Comparison of ENCODE assay signal across 34 cellular contexts in the genomic region with DNA sequence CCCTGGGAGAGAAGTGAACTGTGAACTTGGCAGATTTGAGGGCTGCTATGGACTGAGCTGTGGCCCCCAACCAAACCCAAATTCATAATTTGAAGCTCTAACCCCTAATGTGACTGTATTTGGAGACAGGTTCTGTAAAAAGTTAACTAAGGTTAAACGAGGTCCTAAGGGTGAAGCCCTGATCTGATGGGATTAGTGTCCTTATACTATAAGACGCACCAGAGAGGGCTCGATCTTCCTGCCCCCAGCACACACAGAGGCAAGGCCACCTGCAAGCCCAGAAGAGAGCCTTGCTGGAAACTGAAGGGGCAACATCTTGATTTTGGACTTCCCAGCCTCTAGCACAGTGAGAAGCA. TPM values are rescaled to one million over a fixed set of nuclear protein-coding genes. Genes with fewer than 3 reads are reported as not detected.
DNase-seq lines count a peak whose midpoint lies in the region; ATAC-seq and TF ChIP-seq lines count a peak whose summit lies in the region.
"Had no signal": no experiment of that assay in that cellular context is flagged by ENCODE, and none has a peak within 500 bp of the region (broad histone marks: within the 10 kb centered on the region; RNA-seq: fewer than 3 reads in every experiment).

No MANE protein-coding gene starts in this region.

- POLR2A ChIA-PET in naive thymus-derived CD8-positive, alpha-beta T cell (lab: Charles Lee) = no interaction called here

- H3K4me1 Mint-ChIP-seq in CD14-positive monocyte = peaks cover 18% of the 10 kb centered on the region
- H3K4me1 Mint-ChIP-seq in naive thymus-derived CD8-positive, alpha-beta T cell = peaks cover 0 to 4% (median 3%) of the 10 kb centered on the region in 4 donors

- H3K9me3 ChIP-seq in WERI-Rb-1 (ENCODE audit: severe bottlenecking) = no peaks in the 10 kb centered on the region
- H3K9me3 ChIP-seq in tibial artery = no peaks in the 10 kb centered on the region
- H3K9me3 ChIP-seq: colonic mucosa, psoas muscle, SK-N-SH had no signal

- H3K9me3 Mint-ChIP-seq in CD14-positive monocyte = peaks cover under 1 to 11% (median 4%) of the 10 kb centered on the region in 7 donors
- no peaks in the 10 kb centered on the region for H3K9me3 Mint-ChIP-seq in naive thymus-derived CD8-positive, alpha-beta T cell
- H3K9me3 Mint-ChIP-seq: activated naive CD8-positive, alpha-beta T cell treated with anti-CD3 and anti-CD28 coated beads, Interleukin-2, amount 10 ng/mL, durations not matched to agents 7 days and 5 days; effector memory CD8-positive, alpha-beta T cell; T-helper 1 cell treated with Interleukin-12 subunit alpha and Interleukin-12 subunit beta and Interleukin-4 antibody, amounts not matched to agents 30 μg/mL and 1 μg/mL, for 36 hours; type B pancreatic cell had no signal

- H3K4me3 Mint-ChIP-seq in CD14-positive monocyte = no peak overlapping the region
- no peak overlapping the region for H3K4me3 Mint-ChIP-seq in naive thymus-derived CD8-positive, alpha-beta T cell
- H3K4me3 Mint-ChIP-seq: activated CD8-positive, alpha-beta T cell treated with anti-CD3 and anti-CD28 coated beads, Interleukin-2, amount 10 ng/mL, durations not matched to agents 7 days and 5 days; activated naive CD8-positive, alpha-beta T cell treated with anti-CD3 and anti-CD28 coated beads, Interleukin-2, amount 10 ng/mL, durations not matched to agents 7 days and 5 days; effector memory CD8-positive, alpha-beta T cell; T-helper 1 cell treated with Interleukin-12 subunit alpha and Interleukin-12 subunit beta and Interleukin-4 antibody, amounts not matched to agents 30 μg/mL and 1 μg/mL, for 36 hours; type B pancreatic cell had no signal

- DNase-seq in CD14-positive monocyte (ENCODE audit: low spot score) (peak; percentile 5), caudate nucleus (lab: John Stamatoyannopoulos, UW) (no peak), NCI-H1417 treated with DMSO at 0.1 percent for 48 hours (lab: John Stamatoyannopoulos, UW) (no peak), WERI-Rb-1 (no peak), tibial artery (no peak)
- DNase-seq in naive thymus-derived CD8-positive, alpha-beta T cell = no peak
- DNase-seq: activated CD8-positive, alpha-beta T cell treated with anti-CD3 and anti-CD28 coated beads, Interleukin-2, amount 10 ng/mL, durations not matched to agents 7 days and 5 days; activated effector memory CD4-positive, alpha-beta T cell treated with Interleukin-2 at 50 U/mL for 16 hours; activated naive CD8-positive, alpha-beta T cell treated with anti-CD3 and anti-CD28 coated beads, Interleukin-2, amount 10 ng/mL, durations not matched to agents 7 days and 5 days; colonic mucosa; COR-L47; DMS53; effector memory CD8-positive, alpha-beta T cell; glutamatergic neuron; IMR-90; mesendoderm; MV-4-11; NCI-H1436 treated with DMSO at 0.1 percent for 48 hours; nucleus accumbens; OCI-M1; psoas muscle; SK-N-SH; stimulated activated CD4-positive, alpha-beta T cell treated with anti-CD3 and anti-CD28 coated beads, Interleukin-15, amount 100 ng/mL, for 24 hours; stimulated activated CD4-positive, alpha-beta T cell treated with anti-CD3 and anti-CD28 coated beads, Interleukin-4, amount 100 ng/mL, for 4 hours; substantia nigra had no signal

- H3K27ac Mint-ChIP-seq in CD14-positive monocyte = peak overlapping the region in 6 of 7 donors; percentile 21 to 73 (median 48)
- H3K27ac Mint-ChIP-seq in naive thymus-derived CD8-positive, alpha-beta T cell = peak overlapping the region in 6 of 10 donors; percentile 8 to 79 (median 50)

- no peak for ATAC-seq in naive thymus-derived CD8-positive, alpha-beta T cell
- no peak for ATAC-seq in GM21717 (IDR thresholded peaks at IDR 0.05; ENCODE audit: unreplicated experiment)
- ATAC-seq: activated CD4-positive, CD25-positive, alpha-beta regulatory T cell treated with anti-CD3 and anti-CD28 coated beads, Interleukin-2, amount 50 U/mL, for 24 hours; activated CD8-positive, alpha-beta T cell treated with anti-CD3 and anti-CD28 coated beads, Interleukin-2, amount 10 ng/mL, durations not matched to agents 7 days and 5 days; effector memory CD8-positive, alpha-beta T cell; HCT116; left lobe of liver; psoas muscle; Right ventricle myocardium inferior had no signal

- H3K4me1 ChIP-seq in tibial artery = no peaks in the 10 kb centered on the region
- H3K4me1 ChIP-seq: colonic mucosa, psoas muscle had no signal

- intact Hi-C loops in CD14-positive monocyte (cut with micrococcal nuclease) = no loop called here
- intact Hi-C loops in tibial artery (cut with DNase I; ENCODE audit: low total_unique reads) = loop anchor here (5.0 kb wide), 1 partner anchor 485 kb away; no protein-coding TSS in a partner anchor

- H3K4me3 ChIP-seq in WERI-Rb-1 (ENCODE audit: low read depth, low read length) (no peak overlapping the region), tibial artery (no peak overlapping the region)
- H3K4me3 ChIP-seq: BLaER1 treated with 17β-estradiol and CSF1 and Interleukin-3, amounts not matched to agents 10 nM and 100 nM; colonic mucosa; psoas muscle had no signal

- peaks cover 35 to 48% of the 10 kb centered on the region in 2 donors for H3K36me3 Mint-ChIP-seq in CD14-positive monocyte
- peaks cover 0 to 27% (median 8%) of the 10 kb centered on the region in 3 donors for H3K36me3 Mint-ChIP-seq in naive thymus-derived CD8-positive, alpha-beta T cell

- H3K27me3 ChIP-seq in WERI-Rb-1 (ENCODE audit: insufficient read depth, low read depth, severe bottlenecking) (no peaks in the 10 kb centered on the region), tibial artery (no peaks in the 10 kb centered on the region)
- H3K27me3 ChIP-seq: BLaER1 treated with 17β-estradiol and CSF1 and Interleukin-3, amounts not matched to agents 10 nM and 100 nM; colonic mucosa had no signal

- peaks cover 41% of the 10 kb centered on the region for H3K36me3 ChIP-seq in WERI-Rb-1
- H3K36me3 ChIP-seq in tibial artery = peaks cover 29 to 44% (median 34%) of the 10 kb centered on the region in 3 donors

- TF ChIP-seq CTCF in 22Rv1 (IDR thresholded peaks at IDR 0.05) = no peak
- TF ChIP-seq CTCF in CD14-positive monocyte (IDR thresholded peaks at IDR 0.05) = no peak
- no peak for TF ChIP-seq CTCF in WERI-Rb-1 (IDR thresholded peaks at IDR 0.05; ENCODE audit: low read depth, low read length)
- no peak for TF ChIP-seq CTCF in tibial artery (IDR thresholded peaks at IDR 0.05)

- no peaks in the 10 kb centered on the region for H3K27me3 Mint-ChIP-seq in CD14-positive monocyte (ENCODE audit: low read depth in 3 of 3)
- no peaks in the 10 kb centered on the region for H3K27me3 Mint-ChIP-seq in naive thymus-derived CD8-positive, alpha-beta T cell
- H3K27me3 Mint-ChIP-seq: effector memory CD8-positive, alpha-beta T cell had no signal

- H3K27ac ChIP-seq in 22Rv1 (0 out of 2 replicates have a peak overlapping the region, but pooled peaks have one; percentile 23), caudate nucleus (ENCODE audit: low read depth, low read length) (peak overlapping the region; percentile 55), WERI-Rb-1 (no peak overlapping the region), tibial artery (no peak overlapping the region)
- H3K27ac ChIP-seq: colonic mucosa, psoas muscle had no signal

RNA-seq across cellular contexts. Expression of a gene that starts 34.0 kb away (rescaled TPM):
- 100 to 1,000 TPM; 562 to 582 TPM for polyA plus RNA-seq in CD14-positive monocyte
- total RNA-seq in naive thymus-derived CD8-positive, alpha-beta T cell = 10 to 100 TPM; 93.9 to 97.0 TPM
- polyA plus RNA-seq in naive thymus-derived CD8-positive, alpha-beta T cell = 10 to 100 TPM; 51.1 to 73.1 (median 69.7) TPM

Comparison
In these comparisons a context has a peak if more than half of its experiments do, and no peak if none do; other contexts are left out.
1. H3K27ac ChIP-seq: peak in 22Rv1 (single experiment) and caudate nucleus (single experiment); none in WERI-Rb-1 (single experiment) and tibial artery (0 of 2).
2. RNA of a gene that starts 34.0 kb away (polyA plus RNA-seq): 562 to 582 TPM in CD14-positive monocyte; 51.1 to 73.1 TPM in naive thymus-derived CD8-positive, alpha-beta T cell; every median in the first group is over 4 times any median in the second.